In genomic region chr1:20058531-20058930, GRCh38 we compare ENCODE assay signal across 8 cellular contexts. TPM values are rescaled to one million over a fixed set of nuclear protein-coding genes. Genes with fewer than 3 reads are reported as not detected.
DNase-seq lines count a peak whose midpoint lies in the region; ATAC-seq and TF ChIP-seq lines count a peak whose summit lies in the region.

No MANE protein-coding gene starts in this region.

- H3K27ac Mint-ChIP-seq in activated CD4-positive, alpha-beta T cell treated with anti-CD3 and anti-CD28 coated beads for 36 hours: no peak overlapping the region
- H3K27ac Mint-ChIP-seq in activated T-helper 1 cell treated with anti-CD3 and anti-CD28 coated beads, Interleukin-12 subunit alpha, Interleukin-12 subunit beta, Interleukin-2, Interleukin-4 antibody, amounts not matched to agents 30 ng/mL and 10 ng/mL and 1 ng/mL, durations not matched to agents 14 hours and 24 hours and 36 hours: peak overlapping the region; percentile 13

- no peaks in the 10 kb centered on the region for H3K36me3 Mint-ChIP-seq in activated CD4-positive, alpha-beta T cell treated with anti-CD3 and anti-CD28 coated beads for 36 hours (ENCODE audit: low read depth)
- no peaks in the 10 kb centered on the region for H3K36me3 Mint-ChIP-seq in activated T-helper 1 cell treated with anti-CD3 and anti-CD28 coated beads, Interleukin-12 subunit alpha, Interleukin-12 subunit beta, Interleukin-2, Interleukin-4 antibody, amounts not matched to agents 30 ng/mL and 10 ng/mL and 1 ng/mL, durations not matched to agents 14 hours and 24 hours and 36 hours (ENCODE audit: low read depth)

- POLR2A ChIA-PET in activated CD4-positive, alpha-beta T cell treated with anti-CD3 and anti-CD28 coated beads for 36 hours (lab: Charles Lee): no interaction called here

- no peak overlapping the region for H3K27ac ChIP-seq in upper lobe of right lung

- H3K4me3 ChIP-seq in upper lobe of right lung: no peak overlapping the region

- DNase-seq in activated CD4-positive, alpha-beta T cell treated with anti-CD3 and anti-CD28 coated beads for 36 hours: peak; percentile 78
- DNase-seq in activated CD4-positive, alpha-beta T cell treated with anti-CD3 and anti-CD28 coated beads for 1 hour: no peak
- DNase-seq in activated T-helper 1 cell treated with anti-CD3 and anti-CD28 coated beads, Interleukin-12 subunit alpha, Interleukin-12 subunit beta, Interleukin-2, Interleukin-4 antibody, amounts not matched to agents 30 ng/mL and 10 ng/mL and 1 ng/mL, durations not matched to agents 14 hours and 24 hours and 36 hours (ENCODE audit: low spot score): peak; percentile 25
- DNase-seq in kidney tubule cell (ENCODE audit: low spot score) (peak; percentile 78), upper lobe of right lung (no peak), NCI-H748 (lab: John Stamatoyannopoulos, UW; ENCODE audit: unreplicated experiment) (no peak)

- peaks cover 9% of the 10 kb centered on the region for H3K27me3 Mint-ChIP-seq in activated CD4-positive, alpha-beta T cell treated with anti-CD3 and anti-CD28 coated beads for 36 hours
- H3K27me3 Mint-ChIP-seq in activated T-helper 1 cell treated with anti-CD3 and anti-CD28 coated beads, Interleukin-12 subunit alpha, Interleukin-12 subunit beta, Interleukin-2, Interleukin-4 antibody, amounts not matched to agents 30 ng/mL and 10 ng/mL and 1 ng/mL, durations not matched to agents 14 hours and 24 hours and 36 hours (ENCODE audit: insufficient read depth): peaks cover 17% of the 10 kb centered on the region

- peak; percentile 99 for ATAC-seq in activated CD4-positive, alpha-beta T cell treated with anti-CD3 and anti-CD28 coated beads for 36 hours
- peak; percentile 86 for ATAC-seq in upper lobe of right lung
- ATAC-seq in HG03342 (IDR thresholded peaks at IDR 0.05; ENCODE audit: unreplicated experiment): no peak
- ATAC-seq in HG03565 (IDR thresholded peaks at IDR 0.05; ENCODE audit: unreplicated experiment): no peak

- CTCF ChIA-PET in activated CD4-positive, alpha-beta T cell treated with anti-CD3 and anti-CD28 coated beads for 36 hours (lab: Charles Lee): interaction anchor here (0.6 to 1.0 kb wide), 2 partner anchors 10 to 862 kb away, joined by 3 to 5 read pairs; no protein-coding TSS in a partner anchor

- peaks cover 33% of the 10 kb centered on the region for H3K4me1 Mint-ChIP-seq in activated CD4-positive, alpha-beta T cell treated with anti-CD3 and anti-CD28 coated beads for 36 hours
- H3K4me1 Mint-ChIP-seq in activated T-helper 1 cell treated with anti-CD3 and anti-CD28 coated beads, Interleukin-12 subunit alpha, Interleukin-12 subunit beta, Interleukin-2, Interleukin-4 antibody, amounts not matched to agents 30 ng/mL and 10 ng/mL and 1 ng/mL, durations not matched to agents 14 hours and 24 hours and 36 hours (ENCODE audit: low read depth): peaks cover 24% of the 10 kb centered on the region

- H3K27me3 ChIP-seq in upper lobe of right lung: no peaks in the 10 kb centered on the region

- no peaks in the 10 kb centered on the region for H3K9me3 ChIP-seq in upper lobe of right lung

- intact Hi-C loops in activated CD4-positive, alpha-beta T cell treated with anti-CD3 and anti-CD28 coated beads for 36 hours (cut with DNase I, micrococcal nuclease): loop anchor here in 1 of 2 experiments (5.0 kb wide), 2 partner anchors 94 to 346 kb away; no protein-coding TSS in a partner anchor
- intact Hi-C loops in activated T-helper 1 cell treated with anti-CD3 and anti-CD28 coated beads, Interleukin-12 subunit alpha, Interleukin-12 subunit beta, Interleukin-2, Interleukin-4 antibody, amounts not matched to agents 30 ng/mL and 10 ng/mL and 1 ng/mL, durations not matched to agents 14 hours and 24 hours and 36 hours (cut with micrococcal nuclease): loop anchor here (1.0 to 5.0 kb wide), 3 partner anchors 81 to 191 kb away; partner anchors contain the start of gene PLA2G2A
- intact Hi-C loops in upper lobe of right lung (cut with DNase I): no loop called here

- H3K36me3 ChIP-seq in upper lobe of right lung: no peaks in the 10 kb centered on the region

- H3K9me3 Mint-ChIP-seq in activated CD4-positive, alpha-beta T cell treated with anti-CD3 and anti-CD28 coated beads for 36 hours (ENCODE audit: low read depth): no peaks in the 10 kb centered on the region
- peaks cover 2% of the 10 kb centered on the region for H3K9me3 Mint-ChIP-seq in activated T-helper 1 cell treated with anti-CD3 and anti-CD28 coated beads, Interleukin-12 subunit alpha, Interleukin-12 subunit beta, Interleukin-2, Interleukin-4 antibody, amounts not matched to agents 30 ng/mL and 10 ng/mL and 1 ng/mL, durations not matched to agents 14 hours and 24 hours and 36 hours

- no peak for TF ChIP-seq CTCF in upper lobe of right lung (IDR thresholded peaks at IDR 0.05)

- H3K4me3 Mint-ChIP-seq in activated CD4-positive, alpha-beta T cell treated with anti-CD3 and anti-CD28 coated beads for 36 hours: no peak overlapping the region
- peak overlapping the region; percentile 2 for H3K4me3 Mint-ChIP-seq in activated T-helper 1 cell treated with anti-CD3 and anti-CD28 coated beads, Interleukin-12 subunit alpha, Interleukin-12 subunit beta, Interleukin-2, Interleukin-4 antibody, amounts not matched to agents 30 ng/mL and 10 ng/mL and 1 ng/mL, durations not matched to agents 14 hours and 24 hours and 36 hours

- H3K4me1 ChIP-seq in upper lobe of right lung: peaks cover 7% of the 10 kb centered on the region

RNA-seq across cellular contexts. Expression of gene PLA2G5, which starts 11.5 kb away (rescaled TPM):
- total RNA-seq in activated CD4-positive, alpha-beta T cell treated with anti-CD3 and anti-CD28 coated beads for 36 hours: not detected
- not detected in 2 replicates for total RNA-seq in activated T-helper 1 cell treated with anti-CD3 and anti-CD28 coated beads, Interleukin-12 subunit alpha, Interleukin-12 subunit beta, Interleukin-2, Interleukin-4 antibody, amounts not matched to agents 30 ng/mL and 10 ng/mL and 1 ng/mL, durations not matched to agents 14 hours and 24 hours and 36 hours
- 4.9 TPM for total RNA-seq in upper lobe of right lung

Comparison
In these comparisons a context has a peak if more than half of its experiments do, and no peak if none do; other contexts are left out.
1. DNase-seq: peak in activated CD4-positive, alpha-beta T cell treated with anti-CD3 and anti-CD28 coated beads for 36 hours (single experiment), activated T-helper 1 cell treated with anti-CD3 and anti-CD28 coated beads, Interleukin-12 subunit alpha, Interleukin-12 subunit beta, Interleukin-2, Interleukin-4 antibody, amounts not matched to agents 30 ng/mL and 10 ng/mL and 1 ng/mL, durations not matched to agents 14 hours and 24 hours and 36 hours (single experiment) and kidney tubule cell (single experiment); none in activated CD4-positive, alpha-beta T cell treated with anti-CD3 and anti-CD28 coated beads for 1 hour (single experiment), upper lobe of right lung (single experiment) and NCI-H748 (single experiment).
2. ATAC-seq: peak in activated CD4-positive, alpha-beta T cell treated with anti-CD3 and anti-CD28 coated beads for 36 hours (single experiment) and upper lobe of right lung (single experiment); none in HG03342 (single experiment) and HG03565 (single experiment).